Comparison of ENCODE assay signal across 1 cellular context in the genomic region with DNA sequence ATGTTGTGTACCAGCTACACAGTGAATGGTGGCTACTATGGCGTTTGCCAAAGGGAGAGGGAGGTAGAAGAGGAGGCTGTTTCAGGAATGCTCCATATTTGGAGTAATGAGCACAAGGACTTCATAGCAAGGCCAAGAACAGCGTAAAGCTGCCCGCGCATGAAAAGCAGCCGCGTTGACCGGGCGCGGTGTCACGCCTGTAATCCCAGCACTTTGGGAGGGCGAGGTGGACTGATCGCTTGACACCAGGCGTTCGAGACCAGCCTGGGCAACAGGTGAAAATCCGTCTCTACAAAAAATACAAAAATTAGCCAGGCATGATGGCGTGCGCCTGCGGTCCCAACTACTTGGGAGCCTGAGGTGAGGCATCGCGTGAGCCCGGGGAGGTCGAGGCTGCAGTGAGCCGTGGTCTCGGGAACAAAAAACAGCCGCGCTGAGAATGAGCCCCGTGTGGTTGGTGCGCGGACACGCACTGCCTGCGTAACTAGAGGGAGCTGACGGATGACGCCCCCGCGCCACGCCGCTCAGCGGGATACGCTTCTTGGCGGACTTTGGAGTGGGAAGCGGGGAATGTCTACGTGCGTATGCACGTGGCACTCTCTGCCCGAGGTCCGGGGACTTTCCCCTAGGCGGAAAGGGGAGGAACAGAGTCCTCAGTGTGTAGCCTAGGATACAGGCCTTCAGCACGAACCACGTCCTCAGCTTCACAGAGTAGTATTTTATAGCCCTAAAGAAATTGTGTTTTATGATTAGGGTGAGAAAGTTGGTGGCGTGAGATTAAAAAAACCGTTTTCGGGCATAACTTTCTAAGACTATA.
TF ChIP-seq lines count a peak whose summit lies in the region.

TSS of gene RMRP (minus strand) at position 693 of the 817 bp plus-strand sequence.

TF ChIP-seq in H1, 55 proteins besides CTCF, POLR2A, EP300 and RAD21 (continues in another document):
- peak; percentile 80; the same call in 1 of the 2 replicates for TF ChIP-seq TEAD4 (IDR thresholded peaks at IDR 0.05; ENCODE audit: low read depth, low read length)
- peak; percentile 94 for TF ChIP-seq ASH2L (IDR thresholded peaks at IDR 0.05; ENCODE audit: low read length)
- no peak for TF ChIP-seq FOSL1 (IDR thresholded peaks at IDR 0.05; ENCODE audit: insufficient read depth, low read depth, low read length)
- no peak for TF ChIP-seq JUND (IDR thresholded peaks at IDR 0.05; ENCODE audit: low read length)
- peak; percentile 98 for TF ChIP-seq EGR1 (IDR thresholded peaks at IDR 0.05; ENCODE audit: borderline replicate concordance, low read depth, low read length)
- TF ChIP-seq KDM1A (IDR thresholded peaks at IDR 0.05; ENCODE audit: borderline replicate concordance, low read length), result peak; percentile 77; the same call in 1 of the 2 replicates
- no peak for TF ChIP-seq CTBP2 (IDR thresholded peaks at IDR 0.05; ENCODE audit: borderline replicate concordance, insufficient read depth, insufficient read length, low read length)
- TF ChIP-seq GTF2F1 (IDR thresholded peaks at IDR 0.05; ENCODE audit: borderline replicate concordance, low read depth, low read length), result peak; percentile 77; the same call in 1 of the 2 replicates
- peak; percentile 100 for TF ChIP-seq TBP (IDR thresholded peaks at IDR 0.05; ENCODE audit: low read depth, low read length)
- TF ChIP-seq BACH1 (IDR thresholded peaks at IDR 0.05; ENCODE audit: low read length), result peak; percentile 95
- no peak for TF ChIP-seq BCL11A (IDR thresholded peaks at IDR 0.05; ENCODE audit: low read depth in 2 of 2, low read length in 2 of 2)
- TF ChIP-seq CHD1 (IDR thresholded peaks at IDR 0.05; ENCODE audit: low read depth, low read length), result no peak
- TF ChIP-seq SP1 (IDR thresholded peaks at IDR 0.05; ENCODE audit: low read depth, low read length), result peak; percentile 58
- no peak for TF ChIP-seq CBX8 (IDR thresholded peaks at IDR 0.05; ENCODE audit: borderline replicate concordance, low read depth, low read length)
- TF ChIP-seq, protein P1, sequence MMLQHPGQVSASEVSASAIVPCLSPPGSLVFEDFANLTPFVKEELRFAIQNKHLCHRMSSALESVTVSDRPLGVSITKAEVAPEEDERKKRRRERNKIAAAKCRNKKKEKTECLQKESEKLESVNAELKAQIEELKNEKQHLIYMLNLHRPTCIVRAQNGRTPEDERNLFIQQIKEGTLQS (IDR thresholded peaks at IDR 0.05; ENCODE audit: insufficient read depth, low read depth, low read length), result no peak
- peak; percentile 19; the same call in 1 of the 2 replicates for TF ChIP-seq CHD2 (IDR thresholded peaks at IDR 0.05; ENCODE audit: low read length)
- TF ChIP-seq, protein P2, sequence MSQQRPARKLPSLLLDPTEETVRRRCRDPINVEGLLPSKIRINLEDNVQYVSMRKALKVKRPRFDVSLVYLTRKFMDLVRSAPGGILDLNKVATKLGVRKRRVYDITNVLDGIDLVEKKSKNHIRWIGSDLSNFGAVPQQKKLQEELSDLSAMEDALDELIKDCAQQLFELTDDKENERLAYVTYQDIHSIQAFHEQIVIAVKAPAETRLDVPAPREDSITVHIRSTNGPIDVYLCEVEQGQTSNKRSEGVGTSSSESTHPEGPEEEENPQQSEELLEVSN (IDR thresholded peaks at IDR 0.05), result peak; percentile 99
- TF ChIP-seq YY1 (IDR thresholded peaks at IDR 0.05; ENCODE audit: low read depth, low read length), result no peak; the same call in 1 of the 2 replicates
- TF ChIP-seq POU5F1 (IDR thresholded peaks at IDR 0.05; ENCODE audit: low read depth, low read length), result no peak
- TF ChIP-seq SP2 (IDR thresholded peaks at IDR 0.05; ENCODE audit: low read length), result no peak
- TF ChIP-seq ATF2 (IDR thresholded peaks at IDR 0.05; ENCODE audit: low read length), result peak; percentile 15; the same call in 1 of the 2 replicates
- peak; percentile 95 for TF ChIP-seq SIN3A (conservative IDR thresholded peaks at IDR 0.05 in 1 of 2, IDR thresholded peaks at IDR 0.05 in 1 of 2; ENCODE audit: low read depth in 1 of 2, low read length in 2 of 2)
- TF ChIP-seq CREB1 (IDR thresholded peaks at IDR 0.05), result peak; percentile 92
- no peak for TF ChIP-seq CBX5 (IDR thresholded peaks at IDR 0.05; ENCODE audit: low read depth, low read length)
- no peak for TF ChIP-seq ZNF274 (IDR thresholded peaks at IDR 0.05; ENCODE audit: borderline replicate concordance, extremely low read depth, low read length)
- peak; percentile 70 for TF ChIP-seq TAF7 (optimal IDR thresholded peaks at IDR 0.05; ENCODE audit: borderline replicate concordance, low read depth, low read length)
- TF ChIP-seq, protein P3, sequence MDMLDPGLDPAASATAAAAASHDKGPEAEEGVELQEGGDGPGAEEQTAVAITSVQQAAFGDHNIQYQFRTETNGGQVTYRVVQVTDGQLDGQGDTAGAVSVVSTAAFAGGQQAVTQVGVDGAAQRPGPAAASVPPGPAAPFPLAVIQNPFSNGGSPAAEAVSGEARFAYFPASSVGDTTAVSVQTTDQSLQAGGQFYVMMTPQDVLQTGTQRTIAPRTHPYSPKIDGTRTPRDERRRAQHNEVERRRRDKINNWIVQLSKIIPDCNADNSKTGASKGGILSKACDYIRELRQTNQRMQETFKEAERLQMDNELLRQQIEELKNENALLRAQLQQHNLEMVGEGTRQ (IDR thresholded peaks at IDR 0.05; ENCODE audit: low read length), result peak; percentile 4; the same call in 1 of the 2 replicates
- TF ChIP-seq SUZ12 (IDR thresholded peaks at IDR 0.05; ENCODE audit: low read length), result peak; percentile 78; the same call in 1 of the 2 replicates
- TF ChIP-seq, protein P4, sequence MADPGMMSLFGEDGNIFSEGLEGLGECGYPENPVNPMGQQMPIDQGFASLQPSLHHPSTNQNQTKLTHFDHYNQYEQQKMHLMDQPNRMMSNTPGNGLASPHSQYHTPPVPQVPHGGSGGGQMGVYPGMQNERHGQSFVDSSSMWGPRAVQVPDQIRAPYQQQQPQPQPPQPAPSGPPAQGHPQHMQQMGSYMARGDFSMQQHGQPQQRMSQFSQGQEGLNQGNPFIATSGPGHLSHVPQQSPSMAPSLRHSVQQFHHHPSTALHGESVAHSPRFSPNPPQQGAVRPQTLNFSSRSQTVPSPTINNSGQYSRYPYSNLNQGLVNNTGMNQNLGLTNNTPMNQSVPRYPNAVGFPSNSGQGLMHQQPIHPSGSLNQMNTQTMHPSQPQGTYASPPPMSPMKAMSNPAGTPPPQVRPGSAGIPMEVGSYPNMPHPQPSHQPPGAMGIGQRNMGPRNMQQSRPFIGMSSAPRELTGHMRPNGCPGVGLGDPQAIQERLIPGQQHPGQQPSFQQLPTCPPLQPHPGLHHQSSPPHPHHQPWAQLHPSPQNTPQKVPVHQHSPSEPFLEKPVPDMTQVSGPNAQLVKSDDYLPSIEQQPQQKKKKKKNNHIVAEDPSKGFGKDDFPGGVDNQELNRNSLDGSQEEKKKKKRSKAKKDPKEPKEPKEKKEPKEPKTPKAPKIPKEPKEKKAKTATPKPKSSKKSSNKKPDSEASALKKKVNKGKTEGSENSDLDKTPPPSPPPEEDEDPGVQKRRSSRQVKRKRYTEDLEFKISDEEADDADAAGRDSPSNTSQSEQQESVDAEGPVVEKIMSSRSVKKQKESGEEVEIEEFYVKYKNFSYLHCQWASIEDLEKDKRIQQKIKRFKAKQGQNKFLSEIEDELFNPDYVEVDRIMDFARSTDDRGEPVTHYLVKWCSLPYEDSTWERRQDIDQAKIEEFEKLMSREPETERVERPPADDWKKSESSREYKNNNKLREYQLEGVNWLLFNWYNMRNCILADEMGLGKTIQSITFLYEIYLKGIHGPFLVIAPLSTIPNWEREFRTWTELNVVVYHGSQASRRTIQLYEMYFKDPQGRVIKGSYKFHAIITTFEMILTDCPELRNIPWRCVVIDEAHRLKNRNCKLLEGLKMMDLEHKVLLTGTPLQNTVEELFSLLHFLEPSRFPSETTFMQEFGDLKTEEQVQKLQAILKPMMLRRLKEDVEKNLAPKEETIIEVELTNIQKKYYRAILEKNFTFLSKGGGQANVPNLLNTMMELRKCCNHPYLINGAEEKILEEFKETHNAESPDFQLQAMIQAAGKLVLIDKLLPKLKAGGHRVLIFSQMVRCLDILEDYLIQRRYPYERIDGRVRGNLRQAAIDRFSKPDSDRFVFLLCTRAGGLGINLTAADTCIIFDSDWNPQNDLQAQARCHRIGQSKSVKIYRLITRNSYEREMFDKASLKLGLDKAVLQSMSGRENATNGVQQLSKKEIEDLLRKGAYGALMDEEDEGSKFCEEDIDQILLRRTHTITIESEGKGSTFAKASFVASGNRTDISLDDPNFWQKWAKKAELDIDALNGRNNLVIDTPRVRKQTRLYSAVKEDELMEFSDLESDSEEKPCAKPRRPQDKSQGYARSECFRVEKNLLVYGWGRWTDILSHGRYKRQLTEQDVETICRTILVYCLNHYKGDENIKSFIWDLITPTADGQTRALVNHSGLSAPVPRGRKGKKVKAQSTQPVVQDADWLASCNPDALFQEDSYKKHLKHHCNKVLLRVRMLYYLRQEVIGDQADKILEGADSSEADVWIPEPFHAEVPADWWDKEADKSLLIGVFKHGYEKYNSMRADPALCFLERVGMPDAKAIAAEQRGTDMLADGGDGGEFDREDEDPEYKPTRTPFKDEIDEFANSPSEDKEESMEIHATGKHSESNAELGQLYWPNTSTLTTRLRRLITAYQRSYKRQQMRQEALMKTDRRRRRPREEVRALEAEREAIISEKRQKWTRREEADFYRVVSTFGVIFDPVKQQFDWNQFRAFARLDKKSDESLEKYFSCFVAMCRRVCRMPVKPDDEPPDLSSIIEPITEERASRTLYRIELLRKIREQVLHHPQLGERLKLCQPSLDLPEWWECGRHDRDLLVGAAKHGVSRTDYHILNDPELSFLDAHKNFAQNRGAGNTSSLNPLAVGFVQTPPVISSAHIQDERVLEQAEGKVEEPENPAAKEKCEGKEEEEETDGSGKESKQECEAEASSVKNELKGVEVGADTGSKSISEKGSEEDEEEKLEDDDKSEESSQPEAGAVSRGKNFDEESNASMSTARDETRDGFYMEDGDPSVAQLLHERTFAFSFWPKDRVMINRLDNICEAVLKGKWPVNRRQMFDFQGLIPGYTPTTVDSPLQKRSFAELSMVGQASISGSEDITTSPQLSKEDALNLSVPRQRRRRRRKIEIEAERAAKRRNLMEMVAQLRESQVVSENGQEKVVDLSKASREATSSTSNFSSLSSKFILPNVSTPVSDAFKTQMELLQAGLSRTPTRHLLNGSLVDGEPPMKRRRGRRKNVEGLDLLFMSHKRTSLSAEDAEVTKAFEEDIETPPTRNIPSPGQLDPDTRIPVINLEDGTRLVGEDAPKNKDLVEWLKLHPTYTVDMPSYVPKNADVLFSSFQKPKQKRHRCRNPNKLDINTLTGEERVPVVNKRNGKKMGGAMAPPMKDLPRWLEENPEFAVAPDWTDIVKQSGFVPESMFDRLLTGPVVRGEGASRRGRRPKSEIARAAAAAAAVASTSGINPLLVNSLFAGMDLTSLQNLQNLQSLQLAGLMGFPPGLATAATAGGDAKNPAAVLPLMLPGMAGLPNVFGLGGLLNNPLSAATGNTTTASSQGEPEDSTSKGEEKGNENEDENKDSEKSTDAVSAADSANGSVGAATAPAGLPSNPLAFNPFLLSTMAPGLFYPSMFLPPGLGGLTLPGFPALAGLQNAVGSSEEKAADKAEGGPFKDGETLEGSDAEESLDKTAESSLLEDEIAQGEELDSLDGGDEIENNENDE (IDR thresholded peaks at IDR 0.05; ENCODE audit: insufficient replicate concordance, low read length), result peak; percentile 23
- no peak for TF ChIP-seq RXRA (IDR thresholded peaks at IDR 0.05; ENCODE audit: insufficient read depth, low read depth, low read length)
- TF ChIP-seq RFX5 (IDR thresholded peaks at IDR 0.05; ENCODE audit: borderline replicate concordance, low read depth, low read length), result no peak
- TF ChIP-seq KDM5A (IDR thresholded peaks at IDR 0.05; ENCODE audit: low read length), result no peak
- TF ChIP-seq MAX (IDR thresholded peaks at IDR 0.05), result peak; percentile 99
- no peak for TF ChIP-seq SIRT6 (IDR thresholded peaks at IDR 0.05; ENCODE audit: low read length)
- no peak for TF ChIP-seq JUN (IDR thresholded peaks at IDR 0.05; ENCODE audit: low read depth, low read length)
- peak; percentile 41; the same call in 1 of the 2 replicates for TF ChIP-seq CEBPB (IDR thresholded peaks at IDR 0.05; ENCODE audit: low read depth, low read length)
- no peak for TF ChIP-seq BRCA1 (IDR thresholded peaks at IDR 0.05; ENCODE audit: low read depth, low read length)
- peak; percentile 83 for TF ChIP-seq POLR2AphosphoS5 (IDR thresholded peaks at IDR 0.05; ENCODE audit: low read depth, low read length)
- TF ChIP-seq TAF1 (IDR thresholded peaks at IDR 0.05; ENCODE audit: low read depth, low read length), result peak; percentile 57
- peak; percentile 56 for TF ChIP-seq KDM4A (IDR thresholded peaks at IDR 0.05; ENCODE audit: low read depth, low read length, severe bottlenecking)
- no peak for TF ChIP-seq EZH2 (IDR thresholded peaks at IDR 0.05; ENCODE audit: low read depth, low read length, severe bottlenecking)
- no peak for TF ChIP-seq GABPA (IDR thresholded peaks at IDR 0.05; ENCODE audit: borderline replicate concordance, insufficient read depth, low read length)
- TF ChIP-seq SRF (IDR thresholded peaks at IDR 0.05; ENCODE audit: low read depth, low read length), result no peak
- TF ChIP-seq MAFK (IDR thresholded peaks at IDR 0.05; ENCODE audit: low read depth, low read length), result peak; percentile 20; the same call in 1 of the 2 replicates
- no peak for TF ChIP-seq HDAC6 (IDR thresholded peaks at IDR 0.05; ENCODE audit: low read depth, low read length)
- TF ChIP-seq NRF1 (IDR thresholded peaks at IDR 0.05; ENCODE audit: low read depth, low read length), result no peak
- TF ChIP-seq RNF2 (IDR thresholded peaks at IDR 0.05; ENCODE audit: borderline replicate concordance, low read depth, low read length, missing control alignments, poor library complexity, severe bottlenecking), result no peak
- TF ChIP-seq NANOG (IDR thresholded peaks at IDR 0.05; ENCODE audit: insufficient read depth, low read depth, low read length, poor library complexity, severe bottlenecking), result no peak
- peak; percentile 36 for TF ChIP-seq RBBP5 (IDR thresholded peaks at IDR 0.05; ENCODE audit: borderline replicate concordance, low read depth, low read length)
- 0 out of 2 replicates have a peak, but pooled peaks have one; percentile 4 for TF ChIP-seq SIX5 (IDR thresholded peaks at IDR 0.05; ENCODE audit: low read depth, low read length)
- TF ChIP-seq SP4 (IDR thresholded peaks at IDR 0.05; ENCODE audit: low read length), result peak; percentile 73; the same call in 1 of the 2 replicates
- TF ChIP-seq TCF12 (IDR thresholded peaks at IDR 0.05; ENCODE audit: low read depth, low read length), result peak; percentile 58; the same call in 1 of the 2 replicates
- TF ChIP-seq SAP30 (IDR thresholded peaks at IDR 0.05; ENCODE audit: insufficient read depth, insufficient replicate concordance, low read length), result peak; percentile 79
- TF ChIP-seq PHF8 (conservative IDR thresholded peaks at IDR 0.05; ENCODE audit: low read depth, low read length), result no peak
